Comparison of ENCODE assay signal across 16 cellular contexts in genomic region chr1:185257947-185258203, GRCh38. TPM values are rescaled to one million over a fixed set of nuclear protein-coding genes. Genes with fewer than 3 reads are reported as not detected.
DNase-seq lines count a peak whose midpoint lies in the region; ATAC-seq, FAIRE-seq and TF ChIP-seq lines count a peak whose summit lies in the region.
"Had no signal": no experiment of that assay in that cellular context is flagged by ENCODE, and none has a peak within 500 bp of the region (broad histone marks: within the 10 kb centered on the region; RNA-seq: fewer than 3 reads in every experiment).

No MANE protein-coding gene starts in this region.

- H3K36me3 ChIP-seq in Panc1 (ENCODE audit: control insufficient read depth, insufficient read depth, low read length) = no peaks in the 10 kb centered on the region
- H3K36me3 ChIP-seq: gastrocnemius medialis, transverse colon had no signal

- no peak for ATAC-seq in Panc1
- ATAC-seq: gastrocnemius medialis, natural killer cell had no signal

- no peaks in the 10 kb centered on the region; the same call in none of the 2 replicates for H3K4me1 ChIP-seq in Panc1 (ENCODE audit: control insufficient read depth, insufficient read depth, low read length)
- H3K4me1 ChIP-seq: transverse colon had no signal

- no peaks in the 10 kb centered on the region for H3K27me3 Mint-ChIP-seq in activated CD4-positive, alpha-beta T cell treated with anti-CD3 and anti-CD28 coated beads, Interleukin-2, amount 10 ng/mL, durations not matched to agents 24 days and 14 days
- H3K27me3 Mint-ChIP-seq: activated naive CD4-positive, alpha-beta T cell treated with anti-CD3 and anti-CD28 coated beads, Interleukin-2, amount 50 U/mL, for 24 hours had no signal

- in situ Hi-C loops in Panc1 (cut with HindIII; ENCODE audit: low pct_unique_long_range_greater_than_20kb, low sequenced_read_pairs) = no loop called here

- no peak overlapping the region for H3K27ac Mint-ChIP-seq in activated CD4-positive, alpha-beta T cell treated with anti-CD3 and anti-CD28 coated beads, Interleukin-2, amount 10 ng/mL, durations not matched to agents 24 days and 14 days
- H3K27ac Mint-ChIP-seq: natural killer cell had no signal

- TF ChIP-seq CTCF in Panc1 (IDR thresholded peaks at IDR 0.05) = no peak
- no peak for TF ChIP-seq CTCF in epithelial cell of esophagus (IDR thresholded peaks at IDR 0.05; ENCODE audit: insufficient read depth, low read depth, low read length, missing control alignments)
- TF ChIP-seq CTCF in D721Med (IDR thresholded peaks at IDR 0.05; ENCODE audit: insufficient read depth, missing control alignments) = no peak

- peaks cover 4% of the 10 kb centered on the region for H3K4me1 Mint-ChIP-seq in activated CD4-positive, alpha-beta T cell treated with anti-CD3 and anti-CD28 coated beads, Interleukin-2, amount 10 ng/mL, durations not matched to agents 24 days and 14 days
- H3K4me1 Mint-ChIP-seq: natural killer cell had no signal

- no peaks in the 10 kb centered on the region for H3K9me3 ChIP-seq in Panc1 (ENCODE audit: control insufficient read depth, insufficient read depth, low read depth, low read length)
- H3K9me3 ChIP-seq: gastrocnemius medialis, transverse colon had no signal

- DNase-seq in activated CD4-positive, alpha-beta T cell treated with anti-CD3 and anti-CD28 coated beads, Interleukin-2, amount 10 ng/mL, durations not matched to agents 24 days and 14 days = no peak
- DNase-seq in activated CD4-positive, alpha-beta T cell treated with anti-CD3 and anti-CD28 coated beads, Interleukin-2, amount 50 U/mL, for 48 hours = no peak
- DNase-seq in Panc1 (ENCODE audit: low read depth, low spot score) (no peak), epithelial cell of esophagus (ENCODE audit: low read depth) (peak; percentile 65), pons (ENCODE audit: low spot score) (peak; percentile 6), NAMALWA (ENCODE audit: low spot score) (no peak), D721Med (ENCODE audit: insufficient read length, low spot score) (no peak)
- DNase-seq in stimulated activated naive CD4-positive, alpha-beta T cell (lab: John Stamatoyannopoulos, UW) = no peak
- DNase-seq: activated CD4-positive, alpha-beta T cell treated with anti-CD3 and anti-CD28 coated beads, Interleukin-2, amount 50 U/mL, for 4 hours; gastrocnemius medialis; H7; natural killer cell; NCI-H1930; transverse colon had no signal

- no peak for FAIRE-seq in D721Med (lab: Jason Lieb, UNC)

- peaks cover 4% of the 10 kb centered on the region for H3K9me3 Mint-ChIP-seq in activated CD4-positive, alpha-beta T cell treated with anti-CD3 and anti-CD28 coated beads, Interleukin-2, amount 10 ng/mL, durations not matched to agents 24 days and 14 days
- H3K9me3 Mint-ChIP-seq: natural killer cell had no signal

- CTCF ChIA-PET in Panc1 (lab: Charles Lee) = no interaction called here

- no TSS peak for BruUV-seq in Panc1 (replicated peaks; lab: Mats Ljungman, UMichigan)

- intact Hi-C loops in activated CD4-positive, alpha-beta T cell treated with anti-CD3 and anti-CD28 coated beads, Interleukin-2, amount 10 ng/mL, durations not matched to agents 24 days and 14 days (cut with micrococcal nuclease) = no loop called here
- intact Hi-C loops in Panc1 (cut with micrococcal nuclease; ENCODE audit: unreplicated experiment) = no loop called here

- H3K36me3 Mint-ChIP-seq in activated CD4-positive, alpha-beta T cell treated with anti-CD3 and anti-CD28 coated beads, Interleukin-2, amount 10 ng/mL, durations not matched to agents 24 days and 14 days (ENCODE audit: low read depth) = peaks cover 5% of the 10 kb centered on the region
- H3K36me3 Mint-ChIP-seq: natural killer cell had no signal

- POLR2A ChIA-PET in Panc1 (lab: Charles Lee) = no interaction called here

- no peaks in the 10 kb centered on the region for H3K27me3 ChIP-seq in Panc1 (ENCODE audit: control insufficient read depth, insufficient read depth, low read length)
- H3K27me3 ChIP-seq: gastrocnemius medialis, transverse colon had no signal

- peak overlapping the region; percentile 26 for H3K4me3 Mint-ChIP-seq in activated CD4-positive, alpha-beta T cell treated with anti-CD3 and anti-CD28 coated beads, Interleukin-2, amount 10 ng/mL, durations not matched to agents 24 days and 14 days
- H3K4me3 Mint-ChIP-seq: activated naive CD4-positive, alpha-beta T cell treated with anti-CD3 and anti-CD28 coated beads, Interleukin-2, amount 50 U/mL, for 24 hours; natural killer cell had no signal

- H3K4me3 ChIP-seq in Panc1 (ENCODE audit: low read depth in 2 of 2, low read length in 2 of 2) (peak overlapping the region; percentile 40 to 49; a peak in 3 of 4 replicates), epithelial cell of esophagus (ENCODE audit: low read length) (no peak overlapping the region)
- H3K4me3 ChIP-seq: coronary artery, gastrocnemius medialis, transverse colon had no signal

- peak overlapping the region; percentile 48; the same call in 1 of the 2 replicates for H3K27ac ChIP-seq in Panc1 (ENCODE audit: low read length)
- H3K27ac ChIP-seq: coronary artery, gastrocnemius medialis, transverse colon had no signal

RNA-seq across cellular contexts. Expression of gene IVNS1ABP, which starts 59.2 kb away (rescaled TPM):
- total RNA-seq in activated CD4-positive, alpha-beta T cell treated with anti-CD3 and anti-CD28 coated beads, Interleukin-2, amount 10 ng/mL, durations not matched to agents 24 days and 14 days = 186 and 187 TPM in 2 replicates
- total RNA-seq in Panc1 (2021; ENCODE audit: unreplicated experiment) = 70.2 TPM
- 36.0 TPM for polyA plus RNA-seq in Panc1 (2012; ENCODE audit: insufficient read length)

Comparison
In these comparisons a context has a peak if more than half of its experiments do, and no peak if none do; other contexts are left out.
1. DNase-seq: peak in epithelial cell of esophagus (single experiment) and pons (single experiment); none in activated CD4-positive, alpha-beta T cell treated with anti-CD3 and anti-CD28 coated beads, Interleukin-2, amount 10 ng/mL, durations not matched to agents 24 days and 14 days (single experiment), activated CD4-positive, alpha-beta T cell treated with anti-CD3 and anti-CD28 coated beads, Interleukin-2, amount 50 U/mL, for 48 hours (0 of 2), Panc1 (single experiment), NAMALWA (single experiment), D721Med (single experiment) and stimulated activated naive CD4-positive, alpha-beta T cell (0 of 6).